ENCODE assay signal across 2 cellular contexts in genomic region chr9:133884907-133885744, GRCh38.
A peak's percentile ranks its signal among the peaks of the same experiment; 100 is the strongest.
TF ChIP-seq lines count a peak whose summit lies in the region.

No MANE protein-coding gene starts in this region.

TF ChIP-seq in WTC11, 78 proteins besides CTCF, POLR2A, EP300 and RAD21 (continued from another document):
- no peak for TF ChIP-seq ARID4B (CRISPR knock-in tag; IDR thresholded peaks at IDR 0.05; ENCODE audit: borderline replicate concordance)
- TF ChIP-seq ERG (CRISPR knock-in tag; IDR thresholded peaks at IDR 0.05): no peak
TF ChIP-seq in WTC11: peak in this region for 1.

TF ChIP-seq in HepG2, 621 proteins besides CTCF, POLR2A, EP300 and RAD21 (continued from another document and continues in another):
- TF ChIP-seq STAT6 (CRISPR knock-in tag; IDR thresholded peaks at IDR 0.05; ENCODE audit: borderline replicate concordance) (peak; percentile 73; the same call in 1 of the 2 replicates), ZNF205 (CRISPR knock-in tag; IDR thresholded peaks at IDR 0.05) (peak; percentile 91), ZMYM4 (CRISPR knock-in tag; IDR thresholded peaks at IDR 0.05) (peak; percentile 70), ZNF678 (CRISPR knock-in tag; IDR thresholded peaks at IDR 0.05) (no peak), GZF1 (CRISPR knock-in tag; IDR thresholded peaks at IDR 0.05) (peak; percentile 98), TBX3 (IDR thresholded peaks at IDR 0.05; ENCODE audit: borderline replicate concordance) (no peak), ZNF142 (CRISPR knock-in tag; IDR thresholded peaks at IDR 0.05) (no peak), ZNF607 (CRISPR knock-in tag; IDR thresholded peaks at IDR 0.05; ENCODE audit: borderline replicate concordance) (no peak; the same call in 1 of the 2 replicates), TFDP1 (CRISPR knock-in tag; IDR thresholded peaks at IDR 0.05; ENCODE audit: borderline replicate concordance) (peak; percentile 69; the same call in 1 of the 2 replicates), ZMAT3 (CRISPR knock-in tag; conservative IDR thresholded peaks at IDR 0.05) (0 out of 2 replicates have a peak, but pooled peaks have one; percentile 62), KDM2A (CRISPR knock-in tag; IDR thresholded peaks at IDR 0.05; ENCODE audit: borderline replicate concordance, low read depth) (peak; percentile 75; the same call in 1 of the 2 replicates), ZNF850 (CRISPR knock-in tag; conservative IDR thresholded peaks at IDR 0.05) (no peak), PRDM10 (CRISPR knock-in tag; IDR thresholded peaks at IDR 0.05; ENCODE audit: low read depth) (0 out of 2 replicates have a peak, but pooled peaks have one; percentile 58), STAG1 (CRISPR knock-in tag; IDR thresholded peaks at IDR 0.05) (peak; percentile 18), HNF1B (CRISPR knock-in tag; IDR thresholded peaks at IDR 0.05) (peak; percentile 72), ZNF800 (CRISPR knock-in tag; IDR thresholded peaks at IDR 0.05) (0 out of 2 replicates have a peak, but pooled peaks have one; percentile 64), IRF2 (CRISPR knock-in tag; IDR thresholded peaks at IDR 0.05) (peak; percentile 90; the same call in 1 of the 2 replicates), POGZ (CRISPR knock-in tag; IDR thresholded peaks at IDR 0.05) (peak; percentile 81), AFF4 (CRISPR knock-in tag; IDR thresholded peaks at IDR 0.05) (0 out of 2 replicates have a peak, but pooled peaks have one; percentile 53), THAP11 (CRISPR knock-in tag; IDR thresholded peaks at IDR 0.05) (peak; percentile 73), MED1 (CRISPR knock-in tag; IDR thresholded peaks at IDR 0.05) (peak; percentile 97), ZNF501 (CRISPR knock-in tag; IDR thresholded peaks at IDR 0.05) (peak; percentile 51; the same call in 1 of the 2 replicates), USF2 (IDR thresholded peaks at IDR 0.05; ENCODE audit: low read depth, low read length) (no peak), USF2 (CRISPR knock-in tag; IDR thresholded peaks at IDR 0.05; ENCODE audit: borderline replicate concordance) (no peak), ZNF580 (CRISPR knock-in tag; IDR thresholded peaks at IDR 0.05; ENCODE audit: borderline replicate concordance, low read depth) (peak; percentile 89; the same call in 1 of the 2 replicates), PAF1 (CRISPR knock-in tag; IDR thresholded peaks at IDR 0.05) (peak; percentile 87), ZNF746 (CRISPR knock-in tag; IDR thresholded peaks at IDR 0.05) (peak; percentile 94; the same call in 1 of the 2 replicates), KDM5B (CRISPR knock-in tag; IDR thresholded peaks at IDR 0.05; ENCODE audit: borderline replicate concordance) (peak; percentile 82; the same call in 1 of the 2 replicates)
